Comparison of ENCODE assay signal across 8 cellular contexts in the genomic region with DNA sequence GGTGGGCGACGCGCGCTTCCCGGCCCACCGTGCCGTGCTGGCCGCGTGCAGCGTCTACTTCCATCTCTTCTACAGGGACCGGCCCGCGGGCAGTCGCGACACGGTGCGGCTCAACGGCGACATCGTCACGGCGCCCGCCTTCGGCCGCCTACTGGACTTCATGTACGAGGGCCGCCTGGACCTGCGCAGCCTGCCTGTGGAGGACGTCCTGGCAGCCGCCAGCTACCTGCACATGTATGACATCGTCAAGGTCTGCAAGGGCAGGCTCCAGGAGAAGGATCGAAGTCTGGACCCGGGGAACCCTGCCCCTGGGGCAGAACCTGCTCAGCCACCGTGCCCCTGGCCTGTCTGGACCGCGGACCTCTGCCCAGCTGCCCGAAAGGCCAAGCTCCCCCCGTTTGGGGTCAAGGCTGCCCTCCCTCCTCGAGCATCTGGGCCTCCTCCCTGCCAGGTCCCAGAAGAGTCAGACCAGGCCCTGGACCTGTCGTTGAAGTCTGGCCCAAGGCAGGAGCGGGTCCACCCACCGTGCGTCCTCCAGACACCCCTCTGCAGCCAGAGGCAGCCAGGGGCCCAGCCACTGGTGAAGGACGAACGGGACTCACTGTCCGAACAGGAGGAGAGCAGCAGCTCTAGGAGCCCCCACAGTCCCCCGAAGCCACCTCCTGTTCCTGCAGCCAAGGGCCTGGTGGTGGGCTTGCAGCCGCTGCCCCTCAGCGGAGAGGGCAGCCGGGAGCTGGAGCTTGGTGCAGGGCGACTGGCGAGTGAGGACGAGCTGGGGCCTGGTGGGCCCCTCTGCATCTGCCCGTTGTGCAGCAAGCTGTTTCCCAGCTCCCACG. TPM values are rescaled to one million over a fixed set of nuclear protein-coding genes. Genes with fewer than 3 reads are reported as not detected.
DNase-seq lines count a peak whose midpoint lies in the region; ATAC-seq and TF ChIP-seq lines count a peak whose summit lies in the region.

No MANE protein-coding gene starts in this region.

- TF ChIP-seq CTCF in fibroblast of pulmonary artery (IDR thresholded peaks at IDR 0.05; ENCODE audit: low read length, missing control alignments) (no peak), psoas muscle (IDR thresholded peaks at IDR 0.05) (no peak)

- DNase-seq in SK-N-MC (ENCODE audit: low read depth, low spot score) = no peak
- no peak for DNase-seq in fibroblast of pulmonary artery (ENCODE audit: low read depth)
- DNase-seq in psoas muscle = no peak
- no peak for DNase-seq in NCI-H1436 (lab: John Stamatoyannopoulos, UW)
- DNase-seq in iPS-NIHi7 (ENCODE audit: extremely low spot score) = no peak
- no peak for DNase-seq in SW480 (ENCODE audit: low spot score)

- H3K36me3 ChIP-seq in SK-N-MC (ENCODE audit: insufficient read depth, low read length) (no peaks in the 10 kb centered on the region), psoas muscle (ENCODE audit: insufficient read depth in 1 of 2, low read depth in 1 of 2) (no peaks in the 10 kb centered on the region)

- intact Hi-C loops in psoas muscle (cut with DNase I) = no loop called here

- no peaks in the 10 kb centered on the region for H3K27me3 ChIP-seq in psoas muscle (ENCODE audit: insufficient read depth in 3 of 3, low read length in 2 of 3)

- H3K4me3 ChIP-seq in SK-N-MC = peak overlapping the region; percentile 82
- H3K4me3 ChIP-seq in fibroblast of pulmonary artery (replicated peaks; ENCODE audit: low read depth, low read length) = peak overlapping the region; percentile 59
- H3K4me3 ChIP-seq in psoas muscle = peak overlapping the region; percentile 79

- WGBS in psoas muscle, 3 donors = 33 to 35% (median 34%) methylated on average over 52 to 55 of the region's 55 CpGs

- ATAC-seq in GM18498 (IDR thresholded peaks at IDR 0.05; ENCODE audit: unreplicated experiment) = peak; percentile 3
- no peak for ATAC-seq in psoas muscle
- ATAC-seq in GM21723 (IDR thresholded peaks at IDR 0.05; ENCODE audit: unreplicated experiment) = no peak

- no peak overlapping the region for H3K9ac ChIP-seq in SK-N-MC (ENCODE audit: insufficient read length)

- H3K9me3 ChIP-seq in SK-N-MC (ENCODE audit: low read depth, low read length) (no peaks in the 10 kb centered on the region), psoas muscle (no peaks in the 10 kb centered on the region)

- H3K4me1 ChIP-seq in psoas muscle = peaks cover 37% of the 10 kb centered on the region

- H3K27ac ChIP-seq in SK-N-MC = no peak overlapping the region
- peak overlapping the region; percentile 88 for H3K27ac ChIP-seq in psoas muscle

RNA-seq across cellular contexts. Expression of a gene that starts 0.6 kb away (rescaled TPM):
- 1 to 10 TPM; 4.2 to 7.4 (median 5.8) TPM for total RNA-seq in psoas muscle
- polyA plus RNA-seq in psoas muscle = 1 to 10 TPM; 4.7 to 6.6 (median 6.2) TPM

RNA-seq across cellular contexts. Expression of a gene that starts 6.0 kb away (rescaled TPM):
- 10 to 100 TPM; 54.9 to 79.3 (median 60.0) TPM for total RNA-seq in psoas muscle
- 100 to 1,000 TPM in 1 of 3 donors, 10 to 100 TPM in 2; 51.9 to 102 (median 62.0) TPM for polyA plus RNA-seq in psoas muscle

RNA-seq across cellular contexts. Expression of a gene that starts 48.6 kb away (rescaled TPM):
- total RNA-seq in psoas muscle = 100 to 1,000 TPM in 1 of 4 donors, 10 to 100 TPM in 3; 55.8 to 105 (median 84.5) TPM
- polyA plus RNA-seq in psoas muscle = 100 to 1,000 TPM; 147 to 233 (median 233) TPM
